In genomic region chr15:82040862-82041261, GRCh38 we compare ENCODE assay signal across 8 cellular contexts. TPM values are rescaled to one million over a fixed set of nuclear protein-coding genes. Genes with fewer than 3 reads are reported as not detected.
DNase-seq lines count a peak whose midpoint lies in the region; ATAC-seq and TF ChIP-seq lines count a peak whose summit lies in the region.

No MANE protein-coding gene starts in this region.

- DNase-seq in DMS153 treated with DMSO at 0.1 percent for 48 hours (lab: John Stamatoyannopoulos, UW; ENCODE audit: unreplicated experiment) (peak; percentile 66), NCI-H146 treated with DMSO at 0.1 percent for 48 hours (lab: John Stamatoyannopoulos, UW; ENCODE audit: unreplicated experiment) (peak; percentile 63), left lobe of liver (ENCODE audit: low spot score) (peak; percentile 49), hypothalamus (lab: John Stamatoyannopoulos, UW) (no peak), dedifferentiated amniotic fluid mesenchymal stem cell (ENCODE audit: extremely low spot score) (no peak)
- DNase-seq in activated CD4-positive, alpha-beta T cell treated with anti-CD3 and anti-CD28 coated beads, Interleukin-2, amount 10 ng/mL, durations not matched to agents 24 days and 14 days, result no peak

- H3K9me3 Mint-ChIP-seq in activated CD4-positive, alpha-beta T cell treated with anti-CD3 and anti-CD28 coated beads, Interleukin-2, amount 10 ng/mL, durations not matched to agents 24 days and 14 days, result no peaks in the 10 kb centered on the region

- H3K27me3 Mint-ChIP-seq in activated CD4-positive, alpha-beta T cell treated with anti-CD3 and anti-CD28 coated beads, Interleukin-2, amount 10 ng/mL, durations not matched to agents 24 days and 14 days, result peaks cover 15% of the 10 kb centered on the region

- peak; percentile 67 for ATAC-seq in left lobe of liver
- no peak for ATAC-seq in HG03280 (IDR thresholded peaks at IDR 0.05; ENCODE audit: unreplicated experiment)

- intact Hi-C loops in activated CD4-positive, alpha-beta T cell treated with anti-CD3 and anti-CD28 coated beads, Interleukin-2, amount 10 ng/mL, durations not matched to agents 24 days and 14 days (cut with micrococcal nuclease), result loop anchor here (10.0 kb wide), 2 partner anchors 776 to 1056 kb away; partner anchors contain the start of gene MESD

- H3K4me3 Mint-ChIP-seq in activated CD4-positive, alpha-beta T cell treated with anti-CD3 and anti-CD28 coated beads, Interleukin-2, amount 10 ng/mL, durations not matched to agents 24 days and 14 days, result no peak overlapping the region

- peaks cover 10% of the 10 kb centered on the region for H3K4me1 Mint-ChIP-seq in activated CD4-positive, alpha-beta T cell treated with anti-CD3 and anti-CD28 coated beads, Interleukin-2, amount 10 ng/mL, durations not matched to agents 24 days and 14 days

- no peak overlapping the region for H3K27ac Mint-ChIP-seq in activated CD4-positive, alpha-beta T cell treated with anti-CD3 and anti-CD28 coated beads, Interleukin-2, amount 10 ng/mL, durations not matched to agents 24 days and 14 days

- no peaks in the 10 kb centered on the region for H3K36me3 Mint-ChIP-seq in activated CD4-positive, alpha-beta T cell treated with anti-CD3 and anti-CD28 coated beads, Interleukin-2, amount 10 ng/mL, durations not matched to agents 24 days and 14 days (ENCODE audit: low read depth)

TF ChIP-seq in PFSK-1, 5 proteins besides CTCF, POLR2A, EP300 and RAD21:
- peak; percentile 73 for TF ChIP-seq FOXP2 (optimal IDR thresholded peaks at IDR 0.05; ENCODE audit: borderline replicate concordance, extremely low read depth, extremely low read length, insufficient read depth)
- TF ChIP-seq TAF1 (IDR thresholded peaks at IDR 0.05; ENCODE audit: borderline replicate concordance, insufficient read depth, low read length), result no peak
- TF ChIP-seq POLR2AphosphoS5 (IDR thresholded peaks at IDR 0.05; ENCODE audit: low read depth, low read length), result no peak
- TF ChIP-seq SIN3A (IDR thresholded peaks at IDR 0.05; ENCODE audit: borderline replicate concordance, insufficient read depth, low read length), result peak; percentile 71; the same call in 1 of the 2 replicates

RNA-seq across cellular contexts. Expression of gene MEX3B, which starts 5.0 kb away (rescaled TPM):
- polyA plus RNA-seq in PFSK-1 (2012; ENCODE audit: insufficient read length, low read depth), result 13.1 TPM
- 0.43 TPM for total RNA-seq in left lobe of liver
- 1.1 TPM in 2 replicates for total RNA-seq in activated CD4-positive, alpha-beta T cell treated with anti-CD3 and anti-CD28 coated beads, Interleukin-2, amount 10 ng/mL, durations not matched to agents 24 days and 14 days

Comparison
In these comparisons a context has a peak if more than half of its experiments do, and no peak if none do; other contexts are left out.
1. DNase-seq: peak in DMS153 treated with DMSO at 0.1 percent for 48 hours (single experiment), NCI-H146 treated with DMSO at 0.1 percent for 48 hours (single experiment) and left lobe of liver (single experiment); none in activated CD4-positive, alpha-beta T cell treated with anti-CD3 and anti-CD28 coated beads, Interleukin-2, amount 10 ng/mL, durations not matched to agents 24 days and 14 days (single experiment), hypothalamus (0 of 51) and dedifferentiated amniotic fluid mesenchymal stem cell (single experiment).